Comparison of ENCODE assay signal across 1 cellular context in the genomic region with DNA sequence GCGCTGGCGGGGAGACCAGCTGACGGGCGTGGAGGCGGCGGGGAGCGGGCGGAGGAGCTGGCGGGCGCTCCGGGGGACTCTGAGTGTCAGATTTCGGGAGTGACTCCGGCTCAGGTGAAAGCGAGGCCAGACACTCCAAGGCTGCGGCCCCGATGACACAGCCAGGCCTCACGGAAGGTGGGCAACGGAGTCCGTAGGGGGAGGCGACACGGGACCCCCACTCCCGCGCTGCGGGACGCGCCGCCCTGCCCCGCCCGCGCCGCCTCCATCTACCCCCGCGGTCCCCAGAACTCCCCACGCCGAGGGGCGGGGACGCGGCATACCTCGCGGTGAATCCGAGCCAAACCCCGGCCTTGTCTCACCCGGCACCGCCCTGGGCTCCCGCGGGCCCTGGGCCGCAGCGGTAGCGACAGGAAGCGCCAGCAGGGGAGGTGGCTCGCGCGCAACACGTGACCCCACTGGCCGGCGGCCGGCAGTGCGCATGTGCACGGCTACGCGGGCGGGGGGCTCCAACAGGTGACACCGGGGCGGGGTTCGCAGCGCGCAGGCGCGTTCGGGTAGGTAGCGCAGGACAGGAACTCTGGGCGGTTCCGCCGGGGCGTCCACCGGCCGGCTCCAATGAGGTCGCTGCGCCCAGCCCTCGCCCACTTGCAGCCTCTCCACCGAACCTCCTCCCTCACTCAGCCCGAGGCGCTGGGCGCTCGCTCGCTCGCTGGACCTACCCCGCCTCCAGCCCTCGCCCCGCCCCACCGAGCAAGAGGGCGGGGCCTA.
TF ChIP-seq lines count a peak whose summit lies in the region.

A gene with protein sequence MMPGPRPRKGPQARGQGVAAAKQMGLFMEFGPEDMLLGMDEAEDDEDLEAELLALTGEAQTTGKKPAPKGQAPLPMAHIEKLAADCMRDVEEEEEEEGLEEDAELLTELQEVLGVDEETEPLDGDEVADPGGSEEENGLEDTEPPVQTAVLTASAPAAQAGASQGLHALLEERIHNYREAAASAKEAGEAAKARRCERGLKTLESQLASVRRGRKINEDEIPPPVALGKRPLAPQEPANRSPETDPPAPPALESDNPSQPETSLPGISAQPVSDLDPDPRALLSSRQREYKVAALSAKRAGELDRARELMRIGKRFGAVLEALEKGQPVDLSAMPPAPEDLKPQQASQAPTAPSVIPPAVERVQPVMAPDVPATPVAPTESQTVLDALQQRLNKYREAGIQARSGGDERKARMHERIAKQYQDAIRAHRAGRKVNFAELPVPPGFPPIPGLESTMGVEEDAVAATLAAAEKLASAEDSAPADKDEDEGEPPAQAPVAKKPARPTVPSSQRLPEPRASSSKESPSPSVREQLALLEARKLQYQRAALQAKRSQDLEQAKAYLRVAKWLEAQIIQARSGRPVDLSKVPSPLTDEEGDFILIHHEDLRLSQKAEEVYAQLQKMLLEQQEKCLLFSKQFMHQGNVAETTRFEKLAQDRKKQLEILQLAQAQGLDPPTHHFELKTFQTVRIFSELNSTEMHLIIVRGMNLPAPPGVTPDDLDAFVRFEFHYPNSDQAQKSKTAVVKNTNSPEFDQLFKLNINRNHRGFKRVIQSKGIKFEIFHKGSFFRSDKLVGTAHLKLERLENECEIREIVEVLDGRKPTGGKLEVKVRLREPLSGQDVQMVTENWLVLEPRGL (minus strand): TSS at position 460 of the 771 bp plus-strand sequence. CDS start 1,585 bp downstream, outside the sequence.

TF ChIP-seq in HepG2, 621 proteins besides CTCF, POLR2A, EP300 and RAD21 (continued from another document):
- TF ChIP-seq, protein P1, sequence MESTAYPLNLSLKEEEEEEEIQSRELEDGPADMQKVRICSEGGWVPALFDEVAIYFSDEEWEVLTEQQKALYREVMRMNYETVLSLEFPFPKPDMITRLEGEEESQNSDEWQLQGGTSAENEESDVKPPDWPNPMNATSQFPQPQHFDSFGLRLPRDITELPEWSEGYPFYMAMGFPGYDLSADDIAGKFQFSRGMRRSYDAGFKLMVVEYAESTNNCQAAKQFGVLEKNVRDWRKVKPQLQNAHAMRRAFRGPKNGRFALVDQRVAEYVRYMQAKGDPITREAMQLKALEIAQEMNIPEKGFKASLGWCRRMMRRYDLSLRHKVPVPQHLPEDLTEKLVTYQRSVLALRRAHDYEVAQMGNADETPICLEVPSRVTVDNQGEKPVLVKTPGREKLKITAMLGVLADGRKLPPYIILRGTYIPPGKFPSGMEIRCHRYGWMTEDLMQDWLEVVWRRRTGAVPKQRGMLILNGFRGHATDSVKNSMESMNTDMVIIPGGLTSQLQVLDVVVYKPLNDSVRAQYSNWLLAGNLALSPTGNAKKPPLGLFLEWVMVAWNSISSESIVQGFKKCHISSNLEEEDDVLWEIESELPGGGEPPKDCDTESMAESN (CRISPR knock-in tag; conservative IDR thresholded peaks at IDR 0.05) = peak; percentile 80
- no peak for TF ChIP-seq ZFP1 (CRISPR knock-in tag; IDR thresholded peaks at IDR 0.05)
- no peak for TF ChIP-seq SP1 (IDR thresholded peaks at IDR 0.05)
- no peak for TF ChIP-seq SP1 (CRISPR knock-in tag; IDR thresholded peaks at IDR 0.05)
- TF ChIP-seq U2AF2 (IDR thresholded peaks at IDR 0.05; ENCODE audit: low read depth, low read length) = no peak
- TF ChIP-seq U2AF1 (optimal IDR thresholded peaks at IDR 0.05; ENCODE audit: low read depth, low read length) = no peak
- no peak for TF ChIP-seq ZNF33B (CRISPR knock-in tag; IDR thresholded peaks at IDR 0.05)
- no peak for TF ChIP-seq ZNF781 (CRISPR knock-in tag; IDR thresholded peaks at IDR 0.05; ENCODE audit: borderline replicate concordance, not compliant biosample characterization)
- TF ChIP-seq MLLT10 (CRISPR knock-in tag; IDR thresholded peaks at IDR 0.05) = no peak
- TF ChIP-seq, protein P2, sequence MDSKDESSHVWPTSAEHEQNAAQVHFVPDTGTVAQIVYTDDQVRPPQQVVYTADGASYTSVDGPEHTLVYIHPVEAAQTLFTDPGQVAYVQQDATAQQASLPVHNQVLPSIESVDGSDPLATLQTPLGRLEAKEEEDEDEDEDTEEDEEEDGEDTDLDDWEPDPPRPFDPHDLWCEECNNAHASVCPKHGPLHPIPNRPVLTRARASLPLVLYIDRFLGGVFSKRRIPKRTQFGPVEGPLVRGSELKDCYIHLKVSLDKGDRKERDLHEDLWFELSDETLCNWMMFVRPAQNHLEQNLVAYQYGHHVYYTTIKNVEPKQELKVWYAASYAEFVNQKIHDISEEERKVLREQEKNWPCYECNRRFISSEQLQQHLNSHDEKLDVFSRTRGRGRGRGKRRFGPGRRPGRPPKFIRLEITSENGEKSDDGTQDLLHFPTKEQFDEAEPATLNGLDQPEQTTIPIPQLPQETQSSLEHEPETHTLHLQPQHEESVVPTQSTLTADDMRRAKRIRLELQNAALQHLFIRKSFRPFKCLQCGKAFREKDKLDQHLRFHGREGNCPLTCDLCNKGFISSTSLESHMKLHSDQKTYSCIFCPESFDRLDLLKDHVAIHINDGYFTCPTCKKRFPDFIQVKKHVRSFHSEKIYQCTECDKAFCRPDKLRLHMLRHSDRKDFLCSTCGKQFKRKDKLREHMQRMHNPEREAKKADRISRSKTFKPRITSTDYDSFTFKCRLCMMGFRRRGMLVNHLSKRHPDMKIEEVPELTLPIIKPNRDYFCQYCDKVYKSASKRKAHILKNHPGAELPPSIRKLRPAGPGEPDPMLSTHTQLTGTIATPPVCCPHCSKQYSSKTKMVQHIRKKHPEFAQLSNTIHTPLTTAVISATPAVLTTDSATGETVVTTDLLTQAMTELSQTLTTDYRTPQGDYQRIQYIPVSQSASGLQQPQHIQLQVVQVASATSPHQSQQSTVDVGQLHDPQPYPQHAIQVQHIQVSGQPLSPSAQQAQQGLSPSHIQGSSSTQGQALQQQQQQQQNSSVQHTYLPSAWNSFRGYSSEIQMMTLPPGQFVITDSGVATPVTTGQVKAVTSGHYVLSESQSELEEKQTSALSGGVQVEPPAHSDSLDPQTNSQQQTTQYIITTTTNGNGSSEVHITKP (CRISPR knock-in tag; IDR thresholded peaks at IDR 0.05; ENCODE audit: low read depth) = no peak
- TF ChIP-seq MZF1 (CRISPR knock-in tag; IDR thresholded peaks at IDR 0.05; ENCODE audit: borderline replicate concordance) = no peak
- TF ChIP-seq DR1 (CRISPR knock-in tag; IDR thresholded peaks at IDR 0.05) = peak; percentile 53; the same call in 1 of the 2 replicates
TF ChIP-seq in HepG2: peak in this region for 248.
